In the genomic region with DNA sequence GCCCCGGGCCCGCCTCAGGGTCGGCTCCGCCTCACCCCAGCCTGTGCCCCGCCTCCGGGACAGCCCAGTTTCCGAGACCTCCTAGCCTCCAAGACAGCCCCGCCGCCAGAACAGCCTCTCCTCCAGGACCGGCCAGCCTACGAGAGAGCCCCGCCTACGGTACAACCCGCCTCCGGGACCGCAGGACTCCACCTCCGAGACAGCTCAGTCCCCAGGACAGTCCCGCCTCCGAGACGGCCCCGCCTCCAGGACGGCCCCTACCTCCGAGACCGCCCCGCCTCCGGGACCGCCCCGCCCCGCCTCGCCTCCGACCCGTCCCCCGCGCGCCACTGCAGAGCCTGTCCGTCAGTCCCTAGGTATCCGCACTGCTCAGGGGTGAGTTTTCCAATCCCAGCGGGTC, we compare ENCODE assay signal across 8 cellular contexts.
A peak's percentile ranks its signal among the peaks of the same experiment; 100 is the strongest.
DNase-seq lines count a peak whose midpoint lies in the region; ATAC-seq and TF ChIP-seq lines count a peak whose summit lies in the region.
"Not testable (repeated sequence)": the region's sequence is repeated elsewhere in the genome, so short reads cannot be mapped to it uniquely, and the experiment has no call there.

TCAF2 (plus strand) TSS at position 329 of the 400 bp plus-strand sequence.

- not testable (repeated sequence) for H3K36me3 Mint-ChIP-seq in memory B cell

- H3K4me1 Mint-ChIP-seq in memory B cell, result not testable (repeated sequence)

- peak within 1 kb of the TSS; percentile 33; the same call in 1 of the 2 replicates for H3K4me3 ChIP-seq in AG10803 (ENCODE audit: low read length)
- H3K4me3 ChIP-seq in astrocyte of the spinal cord (ENCODE audit: low read depth, low read length), result peak within 1 kb of the TSS; percentile 41

- peak within 1 kb of the TSS; percentile 46 for H3K4me3 Mint-ChIP-seq in memory B cell

- not testable (repeated sequence) for DNase-seq in AG10803 (ENCODE audit: low read depth); astrocyte of the spinal cord (ENCODE audit: low read depth, low spot score)
- DNase-seq in activated CD8-positive, alpha-beta memory T cell treated with anti-CD3 and anti-CD28 coated beads for 1 hour (ENCODE audit: extremely low read depth in 1 of 2, low read depth in 1 of 2), result peak; percentile 6 to 52
- DNase-seq in memory B cell (ENCODE audit: low spot score in 2 of 2), result peak; percentile 55 to 62
- peak; percentile 54 for DNase-seq in stimulated activated CD8-positive, alpha-beta memory T cell treated with anti-CD3 and anti-CD28 coated beads, Interleukin-12 subunit alpha, Interleukin-12 subunit beta, amount 100 ng/mL, for 4 hours (ENCODE audit: low read depth)

- peak; percentile 97 for ATAC-seq in GM19324 (IDR thresholded peaks at IDR 0.05; ENCODE audit: low FRiP score, unreplicated experiment)
- ATAC-seq in HG02759 (IDR thresholded peaks at IDR 0.05; ENCODE audit: unreplicated experiment), result peak; percentile 81
- ATAC-seq in HG03558 (IDR thresholded peaks at IDR 0.05; ENCODE audit: extremely low read depth, unreplicated experiment), result peak; percentile 70
- ATAC-seq in memory B cell (ENCODE audit: low read depth), result peak; percentile 78

- not testable (repeated sequence) for H3K9me3 Mint-ChIP-seq in memory B cell

- not testable (repeated sequence) for H3K27me3 Mint-ChIP-seq in memory B cell

- in situ Hi-C loops in astrocyte of the spinal cord (cut with HindIII; ENCODE audit: low sequenced_read_pairs), result not testable (repeated sequence)

- H3K27ac Mint-ChIP-seq in memory B cell, result not testable (repeated sequence)

- TF ChIP-seq CTCF in AG10803 (conservative IDR thresholded peaks at IDR 0.05; ENCODE audit: low read length); astrocyte of the spinal cord (IDR thresholded peaks at IDR 0.05; ENCODE audit: low read depth, low read length): not testable (repeated sequence)
